ENCODE assay signal across 10 cellular contexts in genomic region chr10:65891073-65891981, GRCh38.
DNase-seq lines count a peak whose midpoint lies in the region; ATAC-seq and TF ChIP-seq lines count a peak whose summit lies in the region.
"Had no signal": no experiment of that assay in that cellular context is flagged by ENCODE, and none has a peak within 500 bp of the region (broad histone marks: within the 10 kb centered on the region; RNA-seq: fewer than 3 reads in every experiment).

No MANE protein-coding gene starts in this region.

- DNase-seq in KBM-7 (peak; percentile 3), left lung (no peak), G401 (ENCODE audit: low spot score) (no peak), NCI-H2227 treated with DMSO at 0.1 percent for 48 hours (lab: John Stamatoyannopoulos, UW) (no peak), NCI-H1694 (lab: John Stamatoyannopoulos, UW) (no peak), cerebellum (ENCODE audit: low spot score) (no peak)
- DNase-seq: NCI-H187 treated with DMSO at 0.1 percent for 48 hours had no signal

- peak; percentile 79 for ATAC-seq in GM18873 (IDR thresholded peaks at IDR 0.05; ENCODE audit: low FRiP score, unreplicated experiment)
- peak; percentile 79 for ATAC-seq in HG02588 (IDR thresholded peaks at IDR 0.05; ENCODE audit: unreplicated experiment)
- peak; percentile 66 for ATAC-seq in left lung
- ATAC-seq: stimulated activated effector memory CD8-positive, alpha-beta T cell treated with anti-CD3 and anti-CD28 coated beads, Interleukin-12 subunit alpha, Interleukin-12 subunit beta, amount 100 ng/mL, for 72 hours had no signal

- H3K4me1 ChIP-seq in left lung = no peaks in the 10 kb centered on the region

- intact Hi-C loops in left lung (cut with DNase I) = no loop called here

- no peaks in the 10 kb centered on the region for H3K36me3 ChIP-seq in left lung

- no peak overlapping the region for H3K27ac ChIP-seq in left lung

- in situ Hi-C loops in KBM-7 (cut with MboI; ENCODE audit: low pct_unique_long_range_greater_than_20kb, low sequenced_read_pairs) (no loop called here), G401 (cut with HindIII; ENCODE audit: low sequenced_read_pairs) (no loop called here)

- peaks cover 0 to 11% of the 10 kb centered on the region in 2 donors for H3K9me3 ChIP-seq in left lung

- H3K27me3 ChIP-seq in left lung = no peaks in the 10 kb centered on the region

- no peak for TF ChIP-seq CTCF in left lung (IDR thresholded peaks at IDR 0.05)

- H3K4me3 ChIP-seq in left lung = no peak overlapping the region
